Comparison of ENCODE assay signal across 14 cellular contexts in the genomic region with DNA sequence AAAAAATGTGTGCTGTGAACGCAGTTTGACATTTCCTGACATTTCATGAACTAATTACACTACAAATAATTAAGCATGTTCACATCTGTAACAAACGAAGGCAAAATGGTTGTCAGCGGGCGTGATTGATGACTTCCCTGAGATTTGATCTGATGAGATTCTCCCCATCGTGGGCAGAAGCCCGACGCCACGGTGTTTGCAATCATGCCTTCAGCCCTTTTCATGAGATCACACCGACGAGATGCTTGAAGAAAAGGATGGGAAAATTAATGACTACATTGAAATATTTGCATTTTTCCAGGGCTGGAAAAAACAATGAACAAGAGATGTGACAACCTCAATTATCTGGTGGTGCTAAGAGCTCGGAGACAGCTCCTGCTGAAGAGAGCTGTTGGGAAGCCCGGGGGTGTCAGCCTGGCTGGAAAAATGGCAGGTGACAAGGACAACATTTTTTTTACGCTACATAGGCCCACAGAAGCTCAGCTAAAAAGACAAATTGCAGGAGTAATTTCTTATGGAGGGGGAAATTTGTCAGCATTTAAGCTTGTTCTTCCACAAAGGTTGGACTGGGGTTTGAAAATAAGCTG.
"Had no signal": no experiment of that assay in that cellular context is flagged by ENCODE, and none has a peak within 500 bp of the region (broad histone marks: within the 10 kb centered on the region; RNA-seq: fewer than 3 reads in every experiment).

No MANE protein-coding gene starts in this region.

- H3K27me3 ChIP-seq: colonic mucosa had no signal

- H3K36me3 Mint-ChIP-seq: activated naive CD8-positive, alpha-beta T cell had no signal

- H3K4me3 Mint-ChIP-seq: activated CD8-positive, alpha-beta T cell treated with anti-CD3 and anti-CD28 coated beads for 36 hours; activated naive CD8-positive, alpha-beta T cell; naive thymus-derived CD4-positive, alpha-beta T cell had no signal

- DNase-seq: activated CD4-positive, alpha-beta T cell treated with anti-CD3 and anti-CD28 coated beads for 4 hours; activated CD8-positive, alpha-beta T cell treated with anti-CD3 and anti-CD28 coated beads for 36 hours; activated gamma-delta T cell treated with Interleukin-2 at 50 U/mL for 16 hours; amniotic stem cell; colonic mucosa; mucosa of descending colon; naive thymus-derived CD4-positive, alpha-beta T cell; stimulated activated CD4-positive, alpha-beta T cell treated with anti-CD3 and anti-CD28 coated beads, Interleukin-12 subunit alpha, Interleukin-12 subunit beta, amount 100 ng/mL, for 4 hours; stimulated activated CD4-positive, alpha-beta T cell treated with anti-CD3 and anti-CD28 coated beads, Interleukin-2, amount 100 ng/mL, for 24 hours; T-helper 2 cell had no signal

- H3K4me3 ChIP-seq: colonic mucosa, mucosa of descending colon, thoracic aorta had no signal

- H3K27ac ChIP-seq: colonic mucosa, thoracic aorta had no signal

- H3K9me3 ChIP-seq: colonic mucosa, mucosa of descending colon, thoracic aorta had no signal

- H3K4me1 ChIP-seq: colonic mucosa had no signal

- ATAC-seq: activated CD8-positive, alpha-beta T cell treated with anti-CD3 and anti-CD28 coated beads for 36 hours; esophagus mucosa; left lobe of liver; mucosa of descending colon; naive thymus-derived CD4-positive, alpha-beta T cell had no signal

- H3K36me3 ChIP-seq: colonic mucosa, thoracic aorta had no signal

- H3K9me3 Mint-ChIP-seq: activated CD8-positive, alpha-beta T cell treated with anti-CD3 and anti-CD28 coated beads for 36 hours had no signal

- H3K27ac Mint-ChIP-seq: activated CD8-positive, alpha-beta T cell treated with anti-CD3 and anti-CD28 coated beads for 36 hours; activated naive CD8-positive, alpha-beta T cell; naive thymus-derived CD4-positive, alpha-beta T cell had no signal
